In genomic region chr13:49802410-49802809, GRCh38 we compare ENCODE assay signal across 29 cellular contexts.
"Had no signal": no experiment of that assay in that cellular context is flagged by ENCODE, and none has a peak within 500 bp of the region (broad histone marks: within the 10 kb centered on the region; RNA-seq: fewer than 3 reads in every experiment).

No MANE protein-coding gene starts in this region.

- H3K27me3 ChIP-seq: brain microvascular endothelial cell, dorsolateral prefrontal cortex had no signal

- ATAC-seq: activated CD4-positive, CD25-positive, alpha-beta regulatory T cell treated with anti-CD3 and anti-CD28 coated beads, Interleukin-2, amount 50 U/mL, for 24 hours; activated CD8-positive, alpha-beta T cell treated with anti-CD3 and anti-CD28 coated beads for 36 hours; activated T-cell treated with anti-CD3 and anti-CD28 coated beads, Interleukin-2, amount 50 U/mL, for 4 hours; activated T-helper 17 cell treated with anti-CD3 and anti-CD28 coated beads, Interleukin-2, amount 50 U/mL, for 72 hours; esophagus mucosa; T-cell had no signal

- H3K27ac ChIP-seq: brain microvascular endothelial cell, coronary artery, dorsolateral prefrontal cortex, WERI-Rb-1 had no signal

- DNase-seq: activated B cell treated with CpG ODN at 0.5 μM for 24 hours; activated CD4-positive, alpha-beta T cell treated with anti-CD3 and anti-CD28 coated beads for 48 hours; activated CD4-positive, alpha-beta T cell treated with anti-CD3 and anti-CD28 coated beads, Interleukin-2, amount 50 U/mL, for 1 hour; activated CD4-positive, alpha-beta T cell treated with anti-CD3 and anti-CD28 coated beads, Interleukin-2, amount 50 U/mL, for 48 hours; activated CD8-positive, alpha-beta memory T cell treated with anti-CD3 and anti-CD28 coated beads for 24 hours; activated CD8-positive, alpha-beta T cell treated with anti-CD3 and anti-CD28 coated beads for 36 hours; activated effector memory CD4-positive, alpha-beta T cell treated with Interleukin-2 at 50 U/mL for 16 hours; activated gamma-delta T cell treated with Interleukin-2 at 50 U/mL for 16 hours; activated naive CD4-positive, alpha-beta T cell treated with anti-CD3 and anti-CD28 coated beads, Interleukin-2, amount 50 U/mL, for 16 hours; activated naive CD4-positive, alpha-beta T cell treated with Interleukin-2 at 50 U/mL for 16 hours; activated T-cell treated with anti-CD3 and anti-CD28 coated beads, Interleukin-2, amount 50 U/mL, for 4 hours; amniotic stem cell; anterior cingulate cortex; brain microvascular endothelial cell; dorsolateral prefrontal cortex; effector memory CD4-positive, alpha-beta T cell; endodermal cell; foreskin fibroblast; head of caudate nucleus; T-cell; T1000; WERI-Rb-1 had no signal

- H3K36me3 ChIP-seq: brain microvascular endothelial cell, WERI-Rb-1 had no signal

- FAIRE-seq: astrocyte, bronchial epithelial cell, frontal cortex had no signal

- H3K4me3 ChIP-seq: coronary artery, dorsolateral prefrontal cortex had no signal
